ENCODE assay signal across 8 cellular contexts in the genomic region with DNA sequence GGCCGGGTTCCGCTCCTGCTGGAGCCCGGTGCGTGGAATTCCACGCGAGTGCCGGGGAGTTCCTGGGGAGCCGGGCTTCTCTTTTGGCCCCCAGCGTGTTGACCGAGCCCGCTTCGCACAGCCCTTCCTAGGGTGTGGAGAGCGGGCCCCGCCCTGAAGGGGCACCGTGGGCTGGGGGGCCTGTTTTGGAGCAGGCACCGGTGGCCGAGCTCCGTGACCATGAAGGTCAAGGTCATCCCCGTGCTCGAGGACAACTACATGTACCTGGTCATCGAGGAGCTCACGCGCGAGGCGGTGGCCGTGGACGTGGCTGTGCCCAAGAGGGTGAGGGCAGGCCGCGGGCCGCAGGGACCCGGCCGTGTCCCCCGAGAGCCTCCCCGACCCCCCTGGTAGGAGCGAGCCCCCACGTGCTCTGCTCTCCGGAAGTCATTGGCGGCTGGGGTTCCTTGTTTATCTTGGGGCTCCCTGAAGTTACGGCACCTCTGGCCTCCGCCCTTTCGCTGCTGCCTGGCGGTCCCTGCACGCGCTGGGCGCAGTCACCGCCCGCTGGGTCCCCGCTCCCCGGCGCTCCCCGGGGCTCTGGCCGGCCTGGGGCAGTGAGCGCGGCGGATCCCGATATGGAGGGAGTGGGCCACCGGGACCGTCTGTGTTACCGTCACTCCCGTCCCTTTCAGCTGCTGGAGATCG. TPM values are rescaled to one million over a fixed set of nuclear protein-coding genes. Genes with fewer than 3 reads are reported as not detected.
DNase-seq lines count a peak whose midpoint lies in the region; ATAC-seq and TF ChIP-seq lines count a peak whose summit lies in the region.

No MANE protein-coding gene starts in this region.

- peak; percentile 4 for ATAC-seq in IMR-90 (ENCODE audit: low read depth)
- ATAC-seq in HG02981 (IDR thresholded peaks at IDR 0.05; ENCODE audit: unreplicated experiment) = no peak

- H3K14ac ChIP-seq in IMR-90 (replicated peaks; ENCODE audit: low read depth, low read length) = peak overlapping the region; percentile 99

- H3K56ac ChIP-seq in IMR-90 (ENCODE audit: extremely low read depth, insufficient read depth, low read length) = no peak overlapping the region

- peak overlapping the region; percentile 93 for H2AFZ ChIP-seq in IMR-90 (replicated peaks; ENCODE audit: low read length, poor library complexity)

- BruUV-seq in IMR-90 (replicated peaks; lab: Mats Ljungman, UMichigan) = no TSS peak

- peaks cover 6% of the 10 kb centered on the region for H3K4me1 ChIP-seq in IMR-90 (ENCODE audit: control insufficient read depth, insufficient read depth, low read length)
- peaks cover 19 to 22% of the 10 kb centered on the region in 2 donors for H3K4me1 ChIP-seq in ascending aorta
- H3K4me1 ChIP-seq in liver (ENCODE audit: control insufficient read depth in 4 of 4, insufficient read depth in 4 of 4, low read length in 3 of 4) = peaks cover 8 to 19% (median 14%) of the 10 kb centered on the region in 4 donors
- H3K4me1 ChIP-seq in urinary bladder (ENCODE audit: insufficient read depth) = no peaks in the 10 kb centered on the region

- peak overlapping the region; percentile 98 for H3K4ac ChIP-seq in IMR-90 (ENCODE audit: low read depth, low read length)

- H4K8ac ChIP-seq in IMR-90 (ENCODE audit: low read depth in 2 of 2, low read length in 2 of 2) = peak overlapping the region; percentile 96 to 100

- peak; percentile 20; the same call in 1 of the 2 replicates for TF ChIP-seq POLR2A in IMR-90 (IDR thresholded peaks at IDR 0.05; ENCODE audit: low read depth, low read length)

- H3K27me3 ChIP-seq in IMR-90 (ENCODE audit: control insufficient read depth, insufficient read depth, low read length) (no peaks in the 10 kb centered on the region), ascending aorta (peaks cover 13% of the 10 kb centered on the region), liver (ENCODE audit: control insufficient read depth in 4 of 4, insufficient read depth in 4 of 4, low read length in 3 of 4) (peaks cover 0 to 2% (median 0%) of the 10 kb centered on the region in 4 donors)

- peaks cover 4% of the 10 kb centered on the region for H4K20me1 ChIP-seq in IMR-90 (ENCODE audit: insufficient read depth, low read length)

- CTCF ChIA-PET in IMR-90 (lab: Yijun Ruan, JAX) = no interaction called here

- peak overlapping the region; percentile 98 for H3K4me2 ChIP-seq in IMR-90 (ENCODE audit: low read depth, low read length)

- dilution Hi-C loops in IMR-90 (cut with HindIII; ENCODE audit: low sequenced_read_pairs, unreplicated experiment) = no loop called here

- peaks cover 0 to 5% of the 10 kb centered on the region in 2 experiments; a peak in 1 of 4 replicates for H3K79me1 ChIP-seq in IMR-90 (ENCODE audit: low read depth in 1 of 2, low read length in 2 of 2)

- peak overlapping the region; percentile 60 for H2BK120ac ChIP-seq in IMR-90 (ENCODE audit: low read depth, low read length)

- peaks cover 9% of the 10 kb centered on the region; the same call in 1 of the 2 replicates for H3K36me3 ChIP-seq in IMR-90 (ENCODE audit: control insufficient read depth, insufficient read depth, low read length)
- H3K36me3 ChIP-seq in ascending aorta = peaks cover 5 to 20% of the 10 kb centered on the region in 2 donors
- peaks cover 0 to 8% (median 0%) of the 10 kb centered on the region in 4 donors for H3K36me3 ChIP-seq in liver (ENCODE audit: control insufficient read depth in 4 of 4, insufficient read depth in 3 of 4, low read depth in 1 of 4, low read length in 3 of 4)
- H3K36me3 ChIP-seq in urinary bladder (ENCODE audit: insufficient read depth) = no peaks in the 10 kb centered on the region

- TF ChIP-seq RAD21 in IMR-90 (IDR thresholded peaks at IDR 0.05; ENCODE audit: low read length) (no peak), liver (IDR thresholded peaks at IDR 0.05) (no peak)

- H2BK20ac ChIP-seq in IMR-90 (ENCODE audit: low read depth, low read length) = no peak overlapping the region

- POLR2A ChIA-PET in IMR-90 (lab: Charles Lee; ENCODE audit: unreplicated experiment) = no interaction called here

- peak overlapping the region; percentile 62 for H4K5ac ChIP-seq in IMR-90 (ENCODE audit: low read depth, low read length)

- H3K4me3 ChIP-seq in GM12864 (ENCODE audit: low read depth, low read length) (peak overlapping the region; percentile 85), IMR-90 (ENCODE audit: insufficient read depth, low read depth, low read length) (peak overlapping the region; percentile 62), ascending aorta (peak overlapping the region; percentile 52 to 65), liver (ENCODE audit: low read depth in 1 of 3, low read length in 3 of 3) (peak overlapping the region in 2 of 3 donors; percentile 23 to 43), urinary bladder (ENCODE audit: low read depth, low read length) (peak overlapping the region; percentile 45)

- peak overlapping the region; percentile 100 for H2AK5ac ChIP-seq in IMR-90 (ENCODE audit: low read depth, low read length)

- peak overlapping the region; percentile 99 for H3K23ac ChIP-seq in IMR-90 (ENCODE audit: low read depth, low read length)

- H3K9ac ChIP-seq in IMR-90 (ENCODE audit: low read depth, low read length) = peak overlapping the region; percentile 90
- H3K9ac ChIP-seq in liver (ENCODE audit: low read depth in 1 of 2, low read length in 2 of 2) = no peak overlapping the region

- H2AK9ac ChIP-seq in IMR-90 (replicated peaks; ENCODE audit: low read depth, low read length, poor library complexity) = peak overlapping the region; percentile 99

- intact Hi-C loops in IMR-90 (cut with micrococcal nuclease) = loop anchor here (5.0 kb wide), 1 partner anchor 60 kb away; the partner anchor contains the start of genes CHTF18 and RPUSD1
- intact Hi-C loops in ascending aorta (cut with DNase I) = no loop called here

- H3K9me1 ChIP-seq in IMR-90 (ENCODE audit: insufficient read depth, low read length) = peaks cover 2% of the 10 kb centered on the region; the same call in 1 of the 2 replicates

- H4K91ac ChIP-seq in IMR-90 (ENCODE audit: insufficient read depth, low read depth, low read length) = peak overlapping the region; percentile 96

- H3K9me3 ChIP-seq in IMR-90 (ENCODE audit: control insufficient read depth, insufficient read depth, low read length) (no peaks in the 10 kb centered on the region), ascending aorta (no peaks in the 10 kb centered on the region), liver (ENCODE audit: control insufficient read depth in 4 of 4, low read length in 3 of 4) (no peaks in the 10 kb centered on the region)

- H3K27ac ChIP-seq in IMR-90 (ENCODE audit: insufficient read depth, low read length) = peak overlapping the region; percentile 76; the same call in 1 of the 2 replicates
- H3K27ac ChIP-seq in ascending aorta = no peak overlapping the region
- H3K27ac ChIP-seq in liver (ENCODE audit: low read depth in 1 of 2, low read length in 2 of 2) = no peak overlapping the region
- peak overlapping the region; percentile 12 for H3K27ac ChIP-seq in urinary bladder (ENCODE audit: low read depth)
- no peak overlapping the region for H3K27ac ChIP-seq in caudate nucleus (ENCODE audit: low read depth, low read length)

- DNase-seq in GM12864 (ENCODE audit: low read depth) = no peak
- no peak for DNase-seq in IMR-90
- no peak for DNase-seq in ascending aorta (ENCODE audit: low spot score in 2 of 2)
- DNase-seq in NCI-H1930 (lab: John Stamatoyannopoulos, UW) = no peak
- DNase-seq in caudate nucleus (lab: John Stamatoyannopoulos, UW) = no peak

- no peak overlapping the region for H2BK5ac ChIP-seq in IMR-90 (ENCODE audit: low read depth, low read length, poor library complexity, severe bottlenecking)

- H2BK15ac ChIP-seq in IMR-90 (ENCODE audit: low read depth, low read length) = peak overlapping the region; percentile 80; the same call in 1 of the 3 replicates

- peak overlapping the region; percentile 50; the same call in 1 of the 2 replicates for H3K18ac ChIP-seq in IMR-90 (ENCODE audit: low read depth, low read length)

- 0% methylated on average over 35 of the region's 61 CpGs; no CpG with 5 or more reads in 1 of the 2 experiments for WGBS in IMR-90 (ENCODE audit: extremely low coverage in 2 of 2, insufficient read length in 1 of 2), 2 experiments
- WGBS in liver = 2% methylated on average over 61 of the region's 61 CpGs
- WGBS in urinary bladder = under 1% methylated on average over 61 of the region's 61 CpGs

- no peak for TF ChIP-seq CTCF in GM12864 (IDR thresholded peaks at IDR 0.05; ENCODE audit: low read depth, low read length, missing control alignments)
- no peak for TF ChIP-seq CTCF in IMR-90 (conservative IDR thresholded peaks at IDR 0.05; ENCODE audit: low read depth, low read length)
- no peak for TF ChIP-seq CTCF in ascending aorta (IDR thresholded peaks at IDR 0.05)
- TF ChIP-seq CTCF in liver (IDR thresholded peaks at IDR 0.05; ENCODE audit: low read depth, low read length, missing input control) = no peak

- in situ Hi-C loops in IMR-90 (cut with MboI; ENCODE audit: low sequenced_read_pairs) = no loop called here

RNA-seq across cellular contexts. Expression of gene HAGHL, which starts 0.5 kb away (rescaled TPM):
- total RNA-seq in IMR-90 (2012; rRNA removed) = 3.0 and 3.1 TPM in 2 replicates
- polyA plus RNA-seq in IMR-90 (2012; rRNA removed) = 12.5 and 17.5 TPM in 2 replicates
- 12.2 and 17.9 TPM in 2 replicates for polyA plus RNA-seq in IMR-90 (2012; cell fraction: cytosol; rRNA removed)
- 69.8 and 233 TPM in 2 replicates for polyA plus RNA-seq in IMR-90 (2012; cell fraction: nucleus; rRNA removed; ENCODE audit: low replicate concordance)
- total RNA-seq in ascending aorta = 9.7 TPM
- 1 to 10 TPM in 1 of 2 donors, under 1 TPM in 1; 0.67 to 1.1 TPM for total RNA-seq in liver
- polyA plus RNA-seq in liver = under 1 TPM; 0.25 to 0.32 TPM
- total RNA-seq in urinary bladder = 1.1 TPM
- 3.5 TPM for polyA plus RNA-seq in urinary bladder

RNA-seq across cellular contexts. Expression of gene CCDC78, which starts 1.2 kb away (rescaled TPM):
- total RNA-seq in IMR-90 (2012; rRNA removed) (0.54 and 0.56 TPM in 2 replicates), ascending aorta (8.2 TPM), liver (under 1 TPM; 0.08 to 0.28 TPM), urinary bladder (0.74 TPM)
- polyA plus RNA-seq in IMR-90 (2012; rRNA removed) (4.6 and 5.5 TPM in 2 replicates), liver (under 1 TPM in 1 of 2 donors, not detected in 1; 0.05 TPM), urinary bladder (0.49 TPM)
- polyA plus RNA-seq in IMR-90 (2012; cell fraction: cytosol; rRNA removed) = 0.21 and 1.0 TPM in 2 replicates
- polyA plus RNA-seq in IMR-90 (2012; cell fraction: nucleus; rRNA removed; ENCODE audit: low replicate concordance) = 31.9 and 80.5 TPM in 2 replicates

RNA-seq across cellular contexts. Expression of gene ANTKMT, which starts 6.5 kb away (rescaled TPM):
- total RNA-seq in IMR-90 (2012; rRNA removed) = 7.3 and 7.5 TPM in 2 replicates
- polyA plus RNA-seq in IMR-90 (2012; rRNA removed) = 16.2 and 25.7 TPM in 2 replicates
- 62.9 and 94.1 TPM in 2 replicates for polyA plus RNA-seq in IMR-90 (2012; cell fraction: cytosol; rRNA removed)
- 58.1 and 200 TPM in 2 replicates for polyA plus RNA-seq in IMR-90 (2012; cell fraction: nucleus; rRNA removed; ENCODE audit: low replicate concordance)
- total RNA-seq in ascending aorta = 105 TPM
- 10 to 100 TPM; 14.0 to 17.6 TPM for total RNA-seq in liver
- polyA plus RNA-seq in liver = 10 to 100 TPM; 21.8 to 29.7 TPM
- 7.9 TPM for total RNA-seq in urinary bladder
- 29.3 TPM for polyA plus RNA-seq in urinary bladder

RNA-seq across cellular contexts. Expression of gene METRN, which starts 12.5 kb away (rescaled TPM):
- total RNA-seq in IMR-90 (2012; rRNA removed) (6.1 and 8.6 TPM in 2 replicates), ascending aorta (118 TPM), liver (1 to 10 TPM; 5.9 to 8.3 TPM), urinary bladder (14.5 TPM)
- polyA plus RNA-seq in IMR-90 (2012; rRNA removed) (48.2 and 91.1 TPM in 2 replicates), liver (10 to 100 TPM in 1 of 2 donors, 1 to 10 TPM in 1; 4.6 to 22.9 TPM), urinary bladder (42.9 TPM)
- 17.8 and 53.0 TPM in 2 replicates for polyA plus RNA-seq in IMR-90 (2012; cell fraction: cytosol; rRNA removed)
- polyA plus RNA-seq in IMR-90 (2012; cell fraction: nucleus; rRNA removed; ENCODE audit: low replicate concordance) = 15.9 and 43.0 TPM in 2 replicates

RNA-seq across cellular contexts. Expression of gene CIAO3, which starts 13.4 kb away (rescaled TPM):
- total RNA-seq in IMR-90 (2012; rRNA removed) = 13.9 and 17.0 TPM in 2 replicates
- polyA plus RNA-seq in IMR-90 (2012; rRNA removed) = 20.2 and 20.5 TPM in 2 replicates
- polyA plus RNA-seq in IMR-90 (2012; cell fraction: cytosol; rRNA removed) = 9.3 and 15.1 TPM in 2 replicates
- 56.8 and 112 TPM in 2 replicates for polyA plus RNA-seq in IMR-90 (2012; cell fraction: nucleus; rRNA removed; ENCODE audit: low replicate concordance)
- 103 TPM for total RNA-seq in ascending aorta
- 10 to 100 TPM; 16.9 to 24.3 TPM for total RNA-seq in liver
- 10 to 100 TPM; 13.2 to 16.0 TPM for polyA plus RNA-seq in liver
- total RNA-seq in urinary bladder = 33.4 TPM
- polyA plus RNA-seq in urinary bladder = 26.6 TPM

Comparison
In these comparisons a context has a peak if more than half of its experiments do, and no peak if none do; other contexts are left out.
1. H3K4me3 ChIP-seq: peak in every context shown above with its lines; median percentile 85 in GM12864; 62 in IMR-90; 58 in ascending aorta; 45 in urinary bladder; 33 in liver.
2. H3K27ac ChIP-seq: peak in IMR-90 (single experiment) and urinary bladder (single experiment); none in ascending aorta (0 of 2), liver (0 of 2) and caudate nucleus (single experiment).